In the genomic region with DNA sequence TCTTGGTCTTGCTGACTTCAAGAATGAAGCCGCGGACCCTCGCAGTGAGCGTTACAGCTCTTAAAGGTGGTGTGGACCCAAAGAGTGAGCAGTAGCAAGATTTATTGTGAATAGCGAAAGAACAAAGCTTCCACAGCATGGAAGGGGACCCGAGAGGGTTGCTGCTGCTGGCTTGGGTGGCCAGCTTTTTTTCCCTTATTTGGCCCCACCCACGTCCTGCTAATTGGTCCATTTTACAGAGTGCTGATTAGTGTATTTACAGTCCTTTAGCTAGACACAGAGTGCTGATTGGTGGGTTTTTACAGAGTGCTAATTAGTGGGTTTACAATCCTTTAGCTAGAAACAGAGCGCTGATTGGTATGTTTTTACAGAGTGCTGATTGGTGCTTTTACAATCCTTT, we compare ENCODE assay signal across 32 cellular contexts.
"Had no signal": no experiment of that assay in that cellular context is flagged by ENCODE, and none has a peak within 500 bp of the region (broad histone marks: within the 10 kb centered on the region; RNA-seq: fewer than 3 reads in every experiment).

No MANE protein-coding gene starts in this region.

- FAIRE-seq: astrocyte, bronchial epithelial cell had no signal

- ATAC-seq: activated naive CD4-positive, alpha-beta T cell treated with anti-CD3 and anti-CD28 coated beads, Interleukin-2, amount 50 U/mL, for 72 hours; activated naive CD8-positive, alpha-beta T cell treated with anti-CD3 and anti-CD28 coated beads, Interleukin-2, amount 50 U/mL, for 24 hours; activated T-cell treated with anti-CD3 and anti-CD28 coated beads, Interleukin-2, amount 50 U/mL, for 4 hours; activated T-cell treated with anti-CD3 and anti-CD28 coated beads, Interleukin-2, amount 50 U/mL, for 72 hours; activated T-helper 17 cell treated with anti-CD3 and anti-CD28 coated beads, Interleukin-2, amount 50 U/mL, for 72 hours; body of pancreas had no signal

- H3K4me1 ChIP-seq: adrenal gland, ascending aorta, body of pancreas, breast epithelium had no signal

- H3K4me3 ChIP-seq: adrenal gland, ascending aorta, body of pancreas, breast epithelium, cardiac muscle cell had no signal

- H3K27me3 ChIP-seq: adrenal gland, ascending aorta, body of pancreas, brain microvascular endothelial cell, breast epithelium, cardiac muscle cell had no signal

- H3K36me3 ChIP-seq: adrenal gland, ascending aorta, brain microvascular endothelial cell, breast epithelium, cardiac muscle cell had no signal

- H3K9me3 ChIP-seq: adrenal gland, ascending aorta, body of pancreas, breast epithelium had no signal

- DNase-seq: activated effector memory CD4-positive, alpha-beta T cell treated with anti-CD3 and anti-CD28 coated beads, Interleukin-2, amount 50 U/mL, for 16 hours; activated effector memory CD4-positive, alpha-beta T cell treated with Interleukin-2 at 50 U/mL for 16 hours; activated gamma-delta T cell; activated gamma-delta T cell treated with Interleukin-2 at 50 U/mL for 16 hours; activated naive CD4-positive, alpha-beta T cell; activated naive CD4-positive, alpha-beta T cell treated with anti-CD3 and anti-CD28 coated beads for 36 hours; activated naive CD4-positive, alpha-beta T cell treated with anti-CD3 and anti-CD28 coated beads, Interleukin-2, amount 10 ng/mL, durations not matched to agents 7 days and 5 days; activated naive CD4-positive, alpha-beta T cell treated with anti-CD3 and anti-CD28 coated beads, Interleukin-2, amount 50 U/mL, for 16 hours; activated naive CD4-positive, alpha-beta T cell treated with Interleukin-2 at 50 U/mL for 16 hours; activated naive CD8-positive, alpha-beta T cell treated with anti-CD3 and anti-CD28 coated beads for 36 hours; activated naive CD8-positive, alpha-beta T cell treated with anti-CD3 and anti-CD28 coated beads, Interleukin-2, amount 10 ng/mL, durations not matched to agents 7 days and 5 days; activated naive CD8-positive, alpha-beta T cell treated with anti-CD3 and anti-CD28 coated beads, Interleukin-2, amount 50 U/mL, for 24 hours; activated T-cell treated with anti-CD3 and anti-CD28 coated beads, Interleukin-2, amount 50 U/mL, for 4 hours; activated T-cell treated with anti-CD3 and anti-CD28 coated beads, Interleukin-2, amount 50 U/mL, for 48 hours; activated T-cell treated with anti-CD3 and anti-CD28 coated beads, Interleukin-2, amount 50 U/mL, for 72 hours; adrenal gland; amniotic stem cell; amygdala; anterior cingulate cortex; aorta; body of pancreas; brain microvascular endothelial cell; caudate nucleus; central memory CD4-positive, alpha-beta T cell; cerebellar nuclear complex had no signal

- H3K27ac ChIP-seq: adrenal gland, ascending aorta, body of pancreas, brain microvascular endothelial cell, breast epithelium, cardiac muscle cell had no signal
